Comparison of ENCODE assay signal across 14 cellular contexts in genomic region chr16:57303910-57304168, GRCh38. TPM values are rescaled to one million over a fixed set of nuclear protein-coding genes. Genes with fewer than 3 reads are reported as not detected.
DNase-seq lines count a peak whose midpoint lies in the region; ATAC-seq, FAIRE-seq and TF ChIP-seq lines count a peak whose summit lies in the region.
"Had no signal": no experiment of that assay in that cellular context is flagged by ENCODE, and none has a peak within 500 bp of the region (broad histone marks: within the 10 kb centered on the region; RNA-seq: fewer than 3 reads in every experiment).

No MANE protein-coding gene starts in this region.

- BruUV-seq in Caco-2 (replicated peaks; lab: Mats Ljungman, UMichigan) = TSS peak; percentile 79

- H3K9me3 ChIP-seq in Caco-2 = no peaks in the 10 kb centered on the region
- no peaks in the 10 kb centered on the region for H3K9me3 ChIP-seq in left lung
- H3K9me3 ChIP-seq in small intestine (ENCODE audit: control insufficient read depth, low read depth) = no peaks in the 10 kb centered on the region

- H3K4me1 Mint-ChIP-seq in Caco-2 (ENCODE audit: low read depth, unreplicated experiment) = peaks cover 41% of the 10 kb centered on the region
- peaks cover 18% of the 10 kb centered on the region for H3K4me1 Mint-ChIP-seq in activated T-helper 1 cell treated with anti-CD3 and anti-CD28 coated beads, Interleukin-12 subunit alpha, Interleukin-12 subunit beta, Interleukin-2, Interleukin-4 antibody, amounts not matched to agents 30 ng/mL and 10 ng/mL and 1 ng/mL, durations not matched to agents 14 hours and 24 hours and 36 hours (ENCODE audit: low read depth)
- peaks cover 25 to 32% of the 10 kb centered on the region in 2 donors for H3K4me1 Mint-ChIP-seq in stimulated activated naive B cell treated with anti-CD40 and anti-IgM and Interleukin-4, amounts not matched to agents 10 μg/mL and 1 μg/mL and 100 μg/mL, for 72 hours

- peaks cover 17% of the 10 kb centered on the region for H3K36me3 Mint-ChIP-seq in Caco-2 (ENCODE audit: insufficient read depth, unreplicated experiment)
- H3K36me3 Mint-ChIP-seq in activated T-helper 1 cell treated with anti-CD3 and anti-CD28 coated beads, Interleukin-12 subunit alpha, Interleukin-12 subunit beta, Interleukin-2, Interleukin-4 antibody, amounts not matched to agents 30 ng/mL and 10 ng/mL and 1 ng/mL, durations not matched to agents 14 hours and 24 hours and 36 hours (ENCODE audit: low read depth) = no peaks in the 10 kb centered on the region
- H3K36me3 Mint-ChIP-seq in stimulated activated naive B cell treated with anti-CD40 and anti-IgM and Interleukin-4, amounts not matched to agents 10 μg/mL and 1 μg/mL and 100 μg/mL, for 72 hours = peaks cover 3 to 4% of the 10 kb centered on the region in 2 donors
- H3K36me3 Mint-ChIP-seq: activated CD4-positive, alpha-beta memory T cell treated with anti-CD3 and anti-CD28 coated beads for 36 hours had no signal

- H3K27me3 ChIP-seq in Caco-2 (replicated peaks; ENCODE audit: control insufficient read depth, insufficient read depth, low read length) (no peaks in the 10 kb centered on the region), left lung (peaks cover 0 to 3% of the 10 kb centered on the region in 2 donors), small intestine (ENCODE audit: control insufficient read depth in 2 of 2, insufficient read depth in 2 of 2, low read length in 2 of 2) (no peaks in the 10 kb centered on the region)

- FAIRE-seq in small intestine (lab: Jason Lieb, UNC) = no peak
- FAIRE-seq: urothelium cell line had no signal

- H3K4me3 Mint-ChIP-seq in Caco-2 (ENCODE audit: unreplicated experiment) = peak overlapping the region; percentile 48
- H3K4me3 Mint-ChIP-seq in activated T-helper 1 cell treated with anti-CD3 and anti-CD28 coated beads, Interleukin-12 subunit alpha, Interleukin-12 subunit beta, Interleukin-2, Interleukin-4 antibody, amounts not matched to agents 30 ng/mL and 10 ng/mL and 1 ng/mL, durations not matched to agents 14 hours and 24 hours and 36 hours = no peak overlapping the region
- H3K4me3 Mint-ChIP-seq in stimulated activated naive B cell treated with anti-CD40 and anti-IgM and Interleukin-4, amounts not matched to agents 10 μg/mL and 1 μg/mL and 100 μg/mL, for 72 hours = peak overlapping the region in 1 of 2 donors; percentile 29
- H3K4me3 Mint-ChIP-seq: activated CD4-positive, alpha-beta memory T cell treated with anti-CD3 and anti-CD28 coated beads for 36 hours had no signal

- POLR2A ChIA-PET in Caco-2 (lab: Charles Lee) = interaction anchor here (0.6 to 1.6 kb wide), 4 partner anchors 11 to 143 kb away, joined by 3 to 6 read pairs (median 4); partner anchors contain the start of genes CIAPIN1 and COQ9

- WGBS in small intestine, 3 donors = 57 to 75% (median 74%) methylated on average over 4 of the region's 4 CpGs

- H3K36me3 ChIP-seq in Caco-2 (ENCODE audit: control insufficient read depth, insufficient read depth, low read length) (no peaks in the 10 kb centered on the region), left lung (no peaks in the 10 kb centered on the region), small intestine (ENCODE audit: control insufficient read depth in 2 of 2, insufficient read depth in 2 of 2, low read length in 2 of 2) (no peaks in the 10 kb centered on the region)

- ATAC-seq in left lung = no peak
- ATAC-seq in stimulated activated naive B cell treated with anti-CD40 and anti-IgM and Interleukin-4, amounts not matched to agents 10 μg/mL and 1 μg/mL and 100 μg/mL, for 72 hours (replicated peaks) = no peak
- no peak for ATAC-seq in HG03469 (IDR thresholded peaks at IDR 0.05; ENCODE audit: unreplicated experiment)
- no peak for ATAC-seq in HG02938 (IDR thresholded peaks at IDR 0.05; ENCODE audit: unreplicated experiment)

- peak overlapping the region; percentile 97 for H3K27ac Mint-ChIP-seq in Caco-2 (ENCODE audit: unreplicated experiment)
- H3K27ac Mint-ChIP-seq in activated T-helper 1 cell treated with anti-CD3 and anti-CD28 coated beads, Interleukin-12 subunit alpha, Interleukin-12 subunit beta, Interleukin-2, Interleukin-4 antibody, amounts not matched to agents 30 ng/mL and 10 ng/mL and 1 ng/mL, durations not matched to agents 14 hours and 24 hours and 36 hours = peak overlapping the region; percentile 15
- H3K27ac Mint-ChIP-seq in stimulated activated naive B cell treated with anti-CD40 and anti-IgM and Interleukin-4, amounts not matched to agents 10 μg/mL and 1 μg/mL and 100 μg/mL, for 72 hours = peak overlapping the region; percentile 92
- H3K27ac Mint-ChIP-seq: activated CD4-positive, alpha-beta memory T cell treated with anti-CD3 and anti-CD28 coated beads for 36 hours had no signal

- H3K4me3 ChIP-seq in Caco-2 (ENCODE audit: low read depth, low read length) = no peak overlapping the region
- no peak overlapping the region for H3K4me3 ChIP-seq in left lung
- no peak overlapping the region for H3K4me3 ChIP-seq in small intestine (ENCODE audit: low read depth in 1 of 2, low read length in 2 of 2)

- no peaks in the 10 kb centered on the region for H3K9me3 Mint-ChIP-seq in Caco-2 (ENCODE audit: unreplicated experiment)
- H3K9me3 Mint-ChIP-seq in activated T-helper 1 cell treated with anti-CD3 and anti-CD28 coated beads, Interleukin-12 subunit alpha, Interleukin-12 subunit beta, Interleukin-2, Interleukin-4 antibody, amounts not matched to agents 30 ng/mL and 10 ng/mL and 1 ng/mL, durations not matched to agents 14 hours and 24 hours and 36 hours = no peaks in the 10 kb centered on the region
- H3K9me3 Mint-ChIP-seq in stimulated activated naive B cell treated with anti-CD40 and anti-IgM and Interleukin-4, amounts not matched to agents 10 μg/mL and 1 μg/mL and 100 μg/mL, for 72 hours = peaks cover 1 to 4% of the 10 kb centered on the region in 2 donors
- H3K9me3 Mint-ChIP-seq: activated CD4-positive, alpha-beta memory T cell treated with anti-CD3 and anti-CD28 coated beads for 36 hours had no signal

- H3K27ac ChIP-seq in left lung (peak overlapping the region; percentile 30 to 61), small intestine (ENCODE audit: low read depth in 1 of 2, low read length in 1 of 2) (peak overlapping the region in 1 of 2 donors; percentile 41)
- H3K27ac ChIP-seq: KMS-11 had no signal

- intact Hi-C loops in Caco-2 (cut with micrococcal nuclease; ENCODE audit: unreplicated experiment) = loop anchor here (1.0 kb wide), 4 partner anchors 14 to 118 kb away; no protein-coding TSS in a partner anchor
- intact Hi-C loops in activated T-helper 1 cell treated with anti-CD3 and anti-CD28 coated beads, Interleukin-12 subunit alpha, Interleukin-12 subunit beta, Interleukin-2, Interleukin-4 antibody, amounts not matched to agents 30 ng/mL and 10 ng/mL and 1 ng/mL, durations not matched to agents 14 hours and 24 hours and 36 hours (cut with micrococcal nuclease) = loop anchor here (5.0 kb wide), 1 partner anchor 303 kb away; no protein-coding TSS in a partner anchor
- intact Hi-C loops in left lung (cut with DNase I) = loop anchor here (2.0 to 10.0 kb wide), 3 partner anchors 111 to 213 kb away; no protein-coding TSS in a partner anchor

- peaks cover 26% of the 10 kb centered on the region for H3K4me1 ChIP-seq in Caco-2
- peaks cover 12 to 31% of the 10 kb centered on the region in 2 donors for H3K4me1 ChIP-seq in left lung
- peaks cover 0 to 6% of the 10 kb centered on the region in 2 donors for H3K4me1 ChIP-seq in small intestine (ENCODE audit: control insufficient read depth in 2 of 2, insufficient read depth in 1 of 2, low read depth in 1 of 2, low read length in 1 of 2)

- CTCF ChIA-PET in Caco-2 (lab: Charles Lee) = interaction anchor here (0.6 to 3.6 kb wide), 10 partner anchors 9 to 219 kb away, joined by 3 to 83 read pairs (median 4); partner anchors contain the start of genes CIAPIN1 and COQ9

- no peaks in the 10 kb centered on the region for H3K27me3 Mint-ChIP-seq in Caco-2 (ENCODE audit: insufficient read depth, unreplicated experiment)
- H3K27me3 Mint-ChIP-seq in activated T-helper 1 cell treated with anti-CD3 and anti-CD28 coated beads, Interleukin-12 subunit alpha, Interleukin-12 subunit beta, Interleukin-2, Interleukin-4 antibody, amounts not matched to agents 30 ng/mL and 10 ng/mL and 1 ng/mL, durations not matched to agents 14 hours and 24 hours and 36 hours (ENCODE audit: insufficient read depth) = peaks cover 15% of the 10 kb centered on the region
- peaks cover 7 to 9% of the 10 kb centered on the region in 2 donors for H3K27me3 Mint-ChIP-seq in stimulated activated naive B cell treated with anti-CD40 and anti-IgM and Interleukin-4, amounts not matched to agents 10 μg/mL and 1 μg/mL and 100 μg/mL, for 72 hours
- H3K27me3 Mint-ChIP-seq: activated CD4-positive, alpha-beta memory T cell treated with anti-CD3 and anti-CD28 coated beads for 36 hours had no signal

- no peak for TF ChIP-seq CTCF in Caco-2 (IDR thresholded peaks at IDR 0.05; ENCODE audit: insufficient read depth in 1 of 2, low read depth in 1 of 2, low read length in 1 of 2, severe bottlenecking in 1 of 2, unreplicated experiment in 1 of 2)
- TF ChIP-seq CTCF in left lung (IDR thresholded peaks at IDR 0.05) = no peak

- DNase-seq in Caco-2 (no peak), left lung (no peak), AG08395 (ENCODE audit: low spot score) (no peak), small intestine (no peak)
- no peak for DNase-seq in activated T-helper 1 cell treated with anti-CD3 and anti-CD28 coated beads, Interleukin-12 subunit alpha, Interleukin-12 subunit beta, Interleukin-2, Interleukin-4 antibody, amounts not matched to agents 30 ng/mL and 10 ng/mL and 1 ng/mL, durations not matched to agents 14 hours and 24 hours and 36 hours (ENCODE audit: low spot score)
- DNase-seq in stimulated activated naive B cell treated with anti-CD40 and anti-IgM and Interleukin-4, amounts not matched to agents 10 μg/mL and 1 μg/mL and 100 μg/mL, for 72 hours = no peak
- DNase-seq: activated CD4-positive, alpha-beta memory T cell treated with anti-CD3 and anti-CD28 coated beads for 36 hours; activated gamma-delta T cell; C1 segment of cervical spinal cord; NCI-H524 treated with DMSO at 0.1 percent for 48 hours had no signal

RNA-seq across cellular contexts. Expression of gene PLLP, which starts 19.4 kb away (rescaled TPM):
- 53.0 and 54.0 TPM in 2 replicates for total RNA-seq in Caco-2 (2022)
- 0.26 TPM in 1 of 2 replicates, not detected in the other for total RNA-seq in activated T-helper 1 cell treated with anti-CD3 and anti-CD28 coated beads, Interleukin-12 subunit alpha, Interleukin-12 subunit beta, Interleukin-2, Interleukin-4 antibody, amounts not matched to agents 30 ng/mL and 10 ng/mL and 1 ng/mL, durations not matched to agents 14 hours and 24 hours and 36 hours
- 10 to 100 TPM; 50.6 to 70.6 TPM for total RNA-seq in left lung
- 100 to 1,000 TPM in 2 of 3 donors, 10 to 100 TPM in 1; 56.9 to 162 (median 135) TPM for polyA plus RNA-seq in small intestine
- total RNA-seq: activated CD4-positive, alpha-beta memory T cell treated with anti-CD3 and anti-CD28 coated beads for 36 hours had no signal

RNA-seq across cellular contexts. Expression of gene CCL22, which starts 54.7 kb away (rescaled TPM):
- total RNA-seq in Caco-2 (2022) (0.44 and 0.68 TPM in 2 replicates), left lung (1 to 10 TPM; 1.6 to 2.4 TPM)
- 11.4 and 11.5 TPM in 2 replicates for total RNA-seq in activated T-helper 1 cell treated with anti-CD3 and anti-CD28 coated beads, Interleukin-12 subunit alpha, Interleukin-12 subunit beta, Interleukin-2, Interleukin-4 antibody, amounts not matched to agents 30 ng/mL and 10 ng/mL and 1 ng/mL, durations not matched to agents 14 hours and 24 hours and 36 hours
- under 1 TPM in 1 of 3 donors, not detected in 2; 0.16 TPM for polyA plus RNA-seq in small intestine

RNA-seq across cellular contexts. Expression of gene ARL2BP, which starts 58.8 kb away (rescaled TPM):
- total RNA-seq in Caco-2 (2022) = 38.5 and 47.6 TPM in 2 replicates
- 29.1 and 29.7 TPM in 2 replicates for total RNA-seq in activated T-helper 1 cell treated with anti-CD3 and anti-CD28 coated beads, Interleukin-12 subunit alpha, Interleukin-12 subunit beta, Interleukin-2, Interleukin-4 antibody, amounts not matched to agents 30 ng/mL and 10 ng/mL and 1 ng/mL, durations not matched to agents 14 hours and 24 hours and 36 hours
- total RNA-seq in left lung = 10 to 100 TPM; 51.4 to 69.3 TPM
- 10 to 100 TPM; 18.8 to 30.3 (median 24.9) TPM for polyA plus RNA-seq in small intestine

Comparison
In these comparisons a context has a peak if more than half of its experiments do, and no peak if none do; other contexts are left out.
1. H3K27ac Mint-ChIP-seq: peak in every context shown above with its lines; median percentile 97 in Caco-2; 92 in stimulated activated naive B cell treated with anti-CD40 and anti-IgM and Interleukin-4, amounts not matched to agents 10 μg/mL and 1 μg/mL and 100 μg/mL, for 72 hours; 15 in activated T-helper 1 cell treated with anti-CD3 and anti-CD28 coated beads, Interleukin-12 subunit alpha, Interleukin-12 subunit beta, Interleukin-2, Interleukin-4 antibody, amounts not matched to agents 30 ng/mL and 10 ng/mL and 1 ng/mL, durations not matched to agents 14 hours and 24 hours and 36 hours.
2. RNA of gene PLLP, which starts 19.4 kb away (total RNA-seq): 50.6 to 70.6 TPM in left lung and 53.0 to 54.0 TPM in Caco-2; 0.26 TPM in activated T-helper 1 cell treated with anti-CD3 and anti-CD28 coated beads, Interleukin-12 subunit alpha, Interleukin-12 subunit beta, Interleukin-2, Interleukin-4 antibody, amounts not matched to agents 30 ng/mL and 10 ng/mL and 1 ng/mL, durations not matched to agents 14 hours and 24 hours and 36 hours; every median in the first group is over 10 times any median in the second.